ENCODE assay signal across 1 cellular context in the genomic region with DNA sequence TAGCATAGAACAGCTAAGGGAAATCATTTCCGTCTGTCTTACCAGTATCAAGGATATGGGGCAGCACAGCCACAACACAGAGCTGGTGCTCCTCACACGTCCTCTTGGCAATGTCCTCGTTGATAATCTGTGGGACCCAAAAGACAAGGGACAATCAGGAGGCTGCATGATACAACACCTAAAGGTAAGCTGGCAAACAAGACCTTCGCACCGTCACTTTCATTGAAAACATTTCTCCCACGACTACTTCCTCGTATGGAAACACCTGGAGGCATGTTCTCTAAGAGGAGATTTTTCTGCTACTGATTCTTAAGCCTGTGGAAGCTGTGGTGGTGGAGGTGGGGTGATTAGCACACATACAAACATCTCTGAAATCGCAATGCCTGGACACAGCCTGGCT.
TF ChIP-seq lines count a peak whose summit lies in the region.

No MANE protein-coding gene starts in this region.

TF ChIP-seq in GM23338, 12 proteins besides CTCF, POLR2A, EP300 and RAD21:
- TF ChIP-seq, protein P1, sequence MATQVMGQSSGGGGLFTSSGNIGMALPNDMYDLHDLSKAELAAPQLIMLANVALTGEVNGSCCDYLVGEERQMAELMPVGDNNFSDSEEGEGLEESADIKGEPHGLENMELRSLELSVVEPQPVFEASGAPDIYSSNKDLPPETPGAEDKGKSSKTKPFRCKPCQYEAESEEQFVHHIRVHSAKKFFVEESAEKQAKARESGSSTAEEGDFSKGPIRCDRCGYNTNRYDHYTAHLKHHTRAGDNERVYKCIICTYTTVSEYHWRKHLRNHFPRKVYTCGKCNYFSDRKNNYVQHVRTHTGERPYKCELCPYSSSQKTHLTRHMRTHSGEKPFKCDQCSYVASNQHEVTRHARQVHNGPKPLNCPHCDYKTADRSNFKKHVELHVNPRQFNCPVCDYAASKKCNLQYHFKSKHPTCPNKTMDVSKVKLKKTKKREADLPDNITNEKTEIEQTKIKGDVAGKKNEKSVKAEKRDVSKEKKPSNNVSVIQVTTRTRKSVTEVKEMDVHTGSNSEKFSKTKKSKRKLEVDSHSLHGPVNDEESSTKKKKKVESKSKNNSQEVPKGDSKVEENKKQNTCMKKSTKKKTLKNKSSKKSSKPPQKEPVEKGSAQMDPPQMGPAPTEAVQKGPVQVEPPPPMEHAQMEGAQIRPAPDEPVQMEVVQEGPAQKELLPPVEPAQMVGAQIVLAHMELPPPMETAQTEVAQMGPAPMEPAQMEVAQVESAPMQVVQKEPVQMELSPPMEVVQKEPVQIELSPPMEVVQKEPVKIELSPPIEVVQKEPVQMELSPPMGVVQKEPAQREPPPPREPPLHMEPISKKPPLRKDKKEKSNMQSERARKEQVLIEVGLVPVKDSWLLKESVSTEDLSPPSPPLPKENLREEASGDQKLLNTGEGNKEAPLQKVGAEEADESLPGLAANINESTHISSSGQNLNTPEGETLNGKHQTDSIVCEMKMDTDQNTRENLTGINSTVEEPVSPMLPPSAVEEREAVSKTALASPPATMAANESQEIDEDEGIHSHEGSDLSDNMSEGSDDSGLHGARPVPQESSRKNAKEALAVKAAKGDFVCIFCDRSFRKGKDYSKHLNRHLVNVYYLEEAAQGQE (IDR thresholded peaks at IDR 0.05; ENCODE audit: unreplicated experiment) = no peak
- no peak for TF ChIP-seq ZNF331 (CRISPR knock-in tag; IDR thresholded peaks at IDR 0.05; ENCODE audit: low read depth)
- TF ChIP-seq EZH2phosphoT487 (IDR thresholded peaks at IDR 0.05; ENCODE audit: unreplicated experiment) = no peak
- TF ChIP-seq STAT1 (IDR thresholded peaks at IDR 0.05; ENCODE audit: unreplicated experiment) = no peak
- no peak for TF ChIP-seq ZNF114 (CRISPR knock-in tag; IDR thresholded peaks at IDR 0.05)
- TF ChIP-seq NANOG (IDR thresholded peaks at IDR 0.05; ENCODE audit: borderline replicate concordance) = no peak
- no peak for TF ChIP-seq EZH2 (IDR thresholded peaks at IDR 0.05; ENCODE audit: low read depth, unreplicated experiment)
- TF ChIP-seq JUNB (IDR thresholded peaks at IDR 0.05; ENCODE audit: unreplicated experiment) = no peak
- TF ChIP-seq, protein P2, sequence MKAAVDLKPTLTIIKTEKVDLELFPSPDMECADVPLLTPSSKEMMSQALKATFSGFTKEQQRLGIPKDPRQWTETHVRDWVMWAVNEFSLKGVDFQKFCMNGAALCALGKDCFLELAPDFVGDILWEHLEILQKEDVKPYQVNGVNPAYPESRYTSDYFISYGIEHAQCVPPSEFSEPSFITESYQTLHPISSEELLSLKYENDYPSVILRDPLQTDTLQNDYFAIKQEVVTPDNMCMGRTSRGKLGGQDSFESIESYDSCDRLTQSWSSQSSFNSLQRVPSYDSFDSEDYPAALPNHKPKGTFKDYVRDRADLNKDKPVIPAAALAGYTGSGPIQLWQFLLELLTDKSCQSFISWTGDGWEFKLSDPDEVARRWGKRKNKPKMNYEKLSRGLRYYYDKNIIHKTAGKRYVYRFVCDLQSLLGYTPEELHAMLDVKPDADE (IDR thresholded peaks at IDR 0.05) = no peak
- TF ChIP-seq, protein P3, sequence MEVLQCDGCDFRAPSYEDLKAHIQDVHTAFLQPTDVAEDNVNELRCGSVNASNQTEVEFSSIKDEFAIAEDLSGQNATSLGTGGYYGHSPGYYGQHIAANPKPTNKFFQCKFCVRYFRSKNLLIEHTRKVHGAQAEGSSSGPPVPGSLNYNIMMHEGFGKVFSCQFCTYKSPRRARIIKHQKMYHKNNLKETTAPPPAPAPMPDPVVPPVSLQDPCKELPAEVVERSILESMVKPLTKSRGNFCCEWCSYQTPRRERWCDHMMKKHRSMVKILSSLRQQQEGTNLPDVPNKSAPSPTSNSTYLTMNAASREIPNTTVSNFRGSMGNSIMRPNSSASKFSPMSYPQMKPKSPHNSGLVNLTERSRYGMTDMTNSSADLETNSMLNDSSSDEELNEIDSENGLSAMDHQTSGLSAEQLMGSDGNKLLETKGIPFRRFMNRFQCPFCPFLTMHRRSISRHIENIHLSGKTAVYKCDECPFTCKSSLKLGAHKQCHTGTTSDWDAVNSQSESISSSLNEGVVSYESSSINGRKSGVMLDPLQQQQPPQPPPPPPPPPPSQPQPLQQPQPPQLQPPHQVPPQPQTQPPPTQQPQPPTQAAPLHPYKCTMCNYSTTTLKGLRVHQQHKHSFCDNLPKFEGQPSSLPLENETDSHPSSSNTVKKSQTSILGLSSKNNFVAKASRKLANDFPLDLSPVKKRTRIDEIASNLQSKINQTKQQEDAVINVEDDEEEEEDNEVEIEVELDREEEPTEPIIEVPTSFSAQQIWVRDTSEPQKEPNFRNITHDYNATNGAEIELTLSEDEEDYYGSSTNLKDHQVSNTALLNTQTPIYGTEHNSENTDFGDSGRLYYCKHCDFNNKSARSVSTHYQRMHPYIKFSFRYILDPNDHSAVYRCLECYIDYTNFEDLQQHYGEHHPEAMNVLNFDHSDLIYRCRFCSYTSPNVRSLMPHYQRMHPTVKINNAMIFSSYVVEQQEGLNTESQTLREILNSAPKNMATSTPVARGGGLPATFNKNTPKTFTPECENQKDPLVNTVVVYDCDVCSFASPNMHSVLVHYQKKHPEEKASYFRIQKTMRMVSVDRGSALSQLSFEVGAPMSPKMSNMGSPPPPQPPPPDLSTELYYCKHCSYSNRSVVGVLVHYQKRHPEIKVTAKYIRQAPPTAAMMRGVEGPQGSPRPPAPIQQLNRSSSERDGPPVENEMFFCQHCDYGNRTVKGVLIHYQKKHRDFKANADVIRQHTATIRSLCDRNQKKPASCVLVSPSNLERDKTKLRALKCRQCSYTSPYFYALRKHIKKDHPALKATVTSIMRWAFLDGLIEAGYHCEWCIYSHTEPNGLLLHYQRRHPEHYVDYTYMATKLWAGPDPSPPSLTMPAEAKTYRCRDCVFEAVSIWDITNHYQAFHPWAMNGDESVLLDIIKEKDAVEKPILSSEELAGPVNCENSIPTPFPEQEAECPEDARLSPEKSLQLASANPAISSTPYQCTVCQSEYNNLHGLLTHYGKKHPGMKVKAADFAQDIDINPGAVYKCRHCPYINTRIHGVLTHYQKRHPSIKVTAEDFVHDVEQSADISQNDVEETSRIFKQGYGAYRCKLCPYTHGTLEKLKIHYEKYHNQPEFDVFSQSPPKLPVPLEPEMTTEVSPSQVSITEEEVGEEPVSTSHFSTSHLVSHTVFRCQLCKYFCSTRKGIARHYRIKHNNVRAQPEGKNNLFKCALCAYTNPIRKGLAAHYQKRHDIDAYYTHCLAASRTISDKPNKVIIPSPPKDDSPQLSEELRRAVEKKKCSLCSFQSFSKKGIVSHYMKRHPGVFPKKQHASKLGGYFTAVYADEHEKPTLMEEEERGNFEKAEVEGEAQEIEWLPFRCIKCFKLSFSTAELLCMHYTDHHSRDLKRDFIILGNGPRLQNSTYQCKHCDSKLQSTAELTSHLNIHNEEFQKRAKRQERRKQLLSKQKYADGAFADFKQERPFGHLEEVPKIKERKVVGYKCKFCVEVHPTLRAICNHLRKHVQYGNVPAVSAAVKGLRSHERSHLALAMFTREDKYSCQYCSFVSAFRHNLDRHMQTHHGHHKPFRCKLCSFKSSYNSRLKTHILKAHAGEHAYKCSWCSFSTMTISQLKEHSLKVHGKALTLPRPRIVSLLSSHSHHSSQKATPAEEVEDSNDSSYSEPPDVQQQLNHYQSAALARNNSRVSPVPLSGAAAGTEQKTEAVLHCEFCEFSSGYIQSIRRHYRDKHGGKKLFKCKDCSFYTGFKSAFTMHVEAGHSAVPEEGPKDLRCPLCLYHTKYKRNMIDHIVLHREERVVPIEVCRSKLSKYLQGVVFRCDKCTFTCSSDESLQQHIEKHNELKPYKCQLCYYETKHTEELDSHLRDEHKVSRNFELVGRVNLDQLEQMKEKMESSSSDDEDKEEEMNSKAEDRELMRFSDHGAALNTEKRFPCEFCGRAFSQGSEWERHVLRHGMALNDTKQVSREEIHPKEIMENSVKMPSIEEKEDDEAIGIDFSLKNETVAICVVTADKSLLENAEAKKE (CRISPR knock-in tag; IDR thresholded peaks at IDR 0.05) = no peak
- TF ChIP-seq CREB1 (CRISPR knock-in tag; IDR thresholded peaks at IDR 0.05; ENCODE audit: low read depth) = no peak
TF ChIP-seq in GM23338: peak in this region for 0.
